In the genomic region with DNA sequence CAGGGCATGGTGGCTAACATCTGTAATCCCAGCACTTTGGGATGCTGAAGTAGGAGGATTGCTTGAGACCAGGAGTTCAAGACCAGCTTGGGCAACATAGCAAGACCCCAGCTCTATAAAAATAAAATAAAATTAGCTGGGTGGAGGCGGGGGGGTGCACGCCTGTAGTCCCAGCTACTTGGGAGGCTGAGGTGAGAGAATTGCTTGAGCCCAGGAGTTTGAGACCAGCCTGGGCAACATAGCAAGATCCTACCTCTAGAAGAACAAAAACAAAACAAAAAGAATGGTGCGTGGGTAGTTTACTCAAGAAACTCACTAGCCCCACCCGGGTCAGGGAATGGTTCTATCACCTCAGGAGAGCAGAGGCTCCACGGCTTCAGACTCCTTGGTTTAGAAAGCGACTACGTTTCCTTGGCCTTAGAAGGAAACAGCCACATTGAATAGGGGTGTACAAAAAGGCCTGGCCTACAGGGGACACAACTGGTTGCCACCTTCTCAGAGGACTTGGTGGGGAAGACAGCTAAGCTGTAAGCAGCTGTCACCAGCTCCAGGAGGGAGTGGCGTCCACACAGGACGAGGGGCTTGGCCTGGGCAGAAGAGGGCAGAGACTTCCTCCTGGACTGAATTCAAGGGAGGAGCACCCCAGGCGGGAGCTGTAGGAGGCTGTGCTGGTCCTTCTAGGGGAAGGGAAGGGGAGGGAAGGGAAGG, we compare ENCODE assay signal across 6 cellular contexts. TPM values are rescaled to one million over a fixed set of nuclear protein-coding genes. Genes with fewer than 3 reads are reported as not detected.
DNase-seq lines count a peak whose midpoint lies in the region; TF ChIP-seq lines count a peak whose summit lies in the region.

No MANE protein-coding gene starts in this region.

- H3K36me3 ChIP-seq in BJ (ENCODE audit: control insufficient read depth, insufficient read depth, low read length) (peaks cover 2% of the 10 kb centered on the region; the same call in 1 of the 2 replicates), MG63 (peaks cover 46% of the 10 kb centered on the region), sigmoid colon (peaks cover 0 to 4% (median 0%) of the 10 kb centered on the region in 4 donors)

- no peak for TF ChIP-seq EP300 in sigmoid colon (IDR thresholded peaks at IDR 0.05)

- WGBS in sigmoid colon, 2 donors, result 27 to 52% methylated on average over 10 of the region's 10 CpGs

- H3K4me3 ChIP-seq in BJ (ENCODE audit: low read depth, low read length) (peak overlapping the region; percentile 56), MG63 (peak overlapping the region; percentile 72), choroid plexus epithelial cell (ENCODE audit: low read depth, low read length) (peak overlapping the region; percentile 73), sigmoid colon (peak overlapping the region in 3 of 4 donors; percentile 42 to 51 (median 50))

- DNase-seq in BJ (ENCODE audit: low read depth) (no peak), MG63 (peak; percentile 80), choroid plexus epithelial cell (ENCODE audit: low read depth) (no peak), sigmoid colon (no peak), DMS79 treated with DMSO at 0.1 percent for 48 hours (lab: John Stamatoyannopoulos, UW) (no peak), medulla oblongata (ENCODE audit: extremely low spot score) (no peak)

- CTCF ChIA-PET in BJ (lab: Yijun Ruan, JAX), result interaction anchor here (0.6 to 3.7 kb wide), 9 partner anchors 10 to 236 kb away, joined by 3 to 35 read pairs (median 4); no protein-coding TSS in a partner anchor

- intact Hi-C loops in sigmoid colon (cut with DNase I), result no loop called here

- POLR2A ChIA-PET in BJ (lab: Charles Lee), result no interaction called here

- H3K4me1 ChIP-seq in sigmoid colon, result peaks cover 0 to 40% (median 28%) of the 10 kb centered on the region in 4 donors

- H3K9me3 ChIP-seq in MG63 (no peaks in the 10 kb centered on the region), sigmoid colon (no peaks in the 10 kb centered on the region)

- no peaks in the 10 kb centered on the region for H3K27me3 ChIP-seq in BJ (ENCODE audit: control insufficient read depth, insufficient read depth, low read length)
- H3K27me3 ChIP-seq in MG63, result no peaks in the 10 kb centered on the region
- no peaks in the 10 kb centered on the region for H3K27me3 ChIP-seq in sigmoid colon

- TF ChIP-seq POLR2A in sigmoid colon (IDR thresholded peaks at IDR 0.05), result no peak

- no peak for TF ChIP-seq CTCF in BJ (IDR thresholded peaks at IDR 0.05; ENCODE audit: insufficient read depth, low read depth, low read length)
- TF ChIP-seq CTCF in choroid plexus epithelial cell (conservative IDR thresholded peaks at IDR 0.05; ENCODE audit: low read depth, low read length), result no peak
- no peak for TF ChIP-seq CTCF in sigmoid colon (IDR thresholded peaks at IDR 0.05)

- H3K27ac ChIP-seq in sigmoid colon, result peak overlapping the region in 3 of 4 donors; percentile 58 to 82 (median 65)

RNA-seq across cellular contexts. Expression of gene TK1, which starts 0.7 kb away (rescaled TPM):
- polyA plus RNA-seq in BJ (2011; rRNA removed), result 62.5 and 130 TPM in 2 replicates
- polyA minus RNA-seq in BJ (2011; rRNA and poly(A)+ RNA removed), result 36.9 and 57.7 TPM in 2 replicates
- 147 and 288 TPM in 2 replicates for total RNA-seq in MG63 (2014; rRNA removed; shearing (Covaris generic); ENCODE audit: low replicate concordance)
- 1 to 10 TPM in 3 of 4 donors, under 1 TPM in 1; 0.83 to 6.9 (median 3.8) TPM for total RNA-seq in sigmoid colon
- 10 to 100 TPM; 10.2 to 74.6 (median 44.2) TPM for polyA plus RNA-seq in sigmoid colon

RNA-seq across cellular contexts. Expression of gene AFMID, which starts 1.0 kb away (rescaled TPM):
- polyA plus RNA-seq in BJ (2011; rRNA removed) (28.0 and 32.1 TPM in 2 replicates), sigmoid colon (10 to 100 TPM; 21.0 to 32.9 (median 28.2) TPM)
- 24.8 and 35.6 TPM in 2 replicates for polyA minus RNA-seq in BJ (2011; rRNA and poly(A)+ RNA removed)
- total RNA-seq in MG63 (2014; rRNA removed; shearing (Covaris generic); ENCODE audit: low replicate concordance), result 49.6 and 74.8 TPM in 2 replicates
- total RNA-seq in sigmoid colon, result 10 to 100 TPM in 1 of 4 donors, 1 to 10 TPM in 3; 6.1 to 11.4 (median 7.6) TPM

RNA-seq across cellular contexts. Expression of gene SYNGR2, which starts 17.8 kb away (rescaled TPM):
- polyA plus RNA-seq in BJ (2011; rRNA removed) (95.6 and 135 TPM in 2 replicates), sigmoid colon (100 to 1,000 TPM in 1 of 3 donors, 10 to 100 TPM in 2; 37.2 to 280 (median 45.8) TPM)
- polyA minus RNA-seq in BJ (2011; rRNA and poly(A)+ RNA removed), result 87.6 and 130 TPM in 2 replicates
- total RNA-seq in MG63 (2014; rRNA removed; shearing (Covaris generic); ENCODE audit: low replicate concordance), result 41.3 and 73.2 TPM in 2 replicates
- 10 to 100 TPM; 14.7 to 23.5 (median 18.6) TPM for total RNA-seq in sigmoid colon

RNA-seq across cellular contexts. Expression of gene BIRC5, which starts 27.9 kb away (rescaled TPM):
- 24.8 and 30.7 TPM in 2 replicates for polyA plus RNA-seq in BJ (2011; rRNA removed)
- 22.5 and 23.7 TPM in 2 replicates for polyA minus RNA-seq in BJ (2011; rRNA and poly(A)+ RNA removed)
- 188 and 218 TPM in 2 replicates for total RNA-seq in MG63 (2014; rRNA removed; shearing (Covaris generic); ENCODE audit: low replicate concordance)
- total RNA-seq in sigmoid colon, result 1 to 10 TPM in 1 of 4 donors, under 1 TPM in 3; 0.16 to 3.1 (median 0.32) TPM
- 10 to 100 TPM in 2 of 3 donors, 1 to 10 TPM in 1; 3.6 to 33.5 (median 10.6) TPM for polyA plus RNA-seq in sigmoid colon

RNA-seq across cellular contexts. Expression of gene C17orf99, which starts 40.0 kb away (rescaled TPM):
- polyA plus RNA-seq in BJ (2011; rRNA removed), result not detected in 2 replicates
- polyA minus RNA-seq in BJ (2011; rRNA and poly(A)+ RNA removed), result not detected in 2 replicates
- total RNA-seq in MG63 (2014; rRNA removed; shearing (Covaris generic); ENCODE audit: low replicate concordance), result not detected in 2 replicates
- not detected for total RNA-seq in sigmoid colon
- polyA plus RNA-seq in sigmoid colon, result under 1 TPM in 1 of 3 donors, not detected in 2; 0.73 TPM

Comparison
In these comparisons a context has a peak if more than half of its experiments do, and no peak if none do; other contexts are left out.
1. RNA of gene TK1, which starts 0.7 kb away (total RNA-seq): 147 to 288 TPM in MG63; 0.83 to 6.9 TPM in sigmoid colon; every median in the first group is over 10 times any median in the second.
2. Peak in every context shown above with its lines, with median percentiles within 50 percentile points of each other: H3K4me3 ChIP-seq.